9 cellular contexts compared by ENCODE assay signal in the genomic region with DNA sequence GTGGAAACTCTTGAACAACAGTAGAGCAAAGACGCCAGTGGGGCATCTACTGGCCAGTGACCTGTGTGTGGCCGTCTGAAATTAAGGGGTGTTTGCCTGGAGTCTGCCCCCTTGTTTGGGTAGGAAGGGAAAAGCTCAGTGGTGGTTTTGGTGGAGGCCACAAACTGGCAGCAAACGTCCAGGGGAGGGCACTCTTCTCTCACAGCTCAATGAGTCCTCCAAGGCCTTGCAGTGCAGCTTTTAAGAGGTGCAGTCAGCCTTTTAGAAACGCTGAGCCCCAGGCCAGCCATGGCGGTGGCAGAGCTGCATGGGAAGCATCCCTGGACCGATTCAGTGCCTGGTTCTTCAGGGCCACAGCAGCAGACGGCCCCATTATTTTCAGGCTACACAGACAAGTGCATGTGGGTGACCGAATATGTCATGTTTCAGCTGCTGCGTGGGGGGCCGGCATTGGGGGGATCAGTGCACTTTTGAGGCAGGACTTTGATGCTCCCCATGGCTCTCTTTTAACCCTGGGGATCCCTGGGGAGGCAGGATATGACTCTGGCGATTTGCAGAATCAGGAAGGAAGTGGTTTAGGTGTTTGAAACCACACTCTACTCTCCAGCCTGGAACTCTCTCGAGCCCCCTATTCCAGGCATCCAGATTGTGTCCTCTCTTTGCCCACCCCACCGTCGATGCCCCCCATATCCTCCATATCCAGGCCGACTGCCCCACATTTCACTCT.
DNase-seq lines count a peak whose midpoint lies in the region; ATAC-seq and TF ChIP-seq lines count a peak whose summit lies in the region.
"Had no signal": no experiment of that assay in that cellular context is flagged by ENCODE, and none has a peak within 500 bp of the region (broad histone marks: within the 10 kb centered on the region; RNA-seq: fewer than 3 reads in every experiment).

No MANE protein-coding gene starts in this region.

- intact Hi-C loops in thyroid gland (cut with DNase I) (loop anchor here (5.0 kb wide), 2 partner anchors 933 to 988 kb away; no protein-coding TSS in a partner anchor), posterior vena cava (cut with DNase I) (no loop called here)

- H3K4me3 ChIP-seq in astrocyte of the cerebellum (ENCODE audit: low read depth, low read length) (no peak overlapping the region), thyroid gland (replicated peaks in 1 of 3) (no peak overlapping the region)

- no peak overlapping the region for H3K27ac ChIP-seq in thyroid gland

- no peak overlapping the region for H3K4me3 Mint-ChIP-seq in effector memory CD8-positive, alpha-beta T cell
- H3K4me3 Mint-ChIP-seq: T-helper 1 cell treated with Interleukin-12 subunit alpha and Interleukin-12 subunit beta and Interleukin-4 antibody, amounts not matched to agents 30 μg/mL and 1 μg/mL, for 36 hours had no signal

- no peak for TF ChIP-seq POLR2A in thyroid gland (IDR thresholded peaks at IDR 0.05)

- H3K4me1 Mint-ChIP-seq in effector memory CD8-positive, alpha-beta T cell (ENCODE audit: low read depth in 2 of 2) = no peaks in the 10 kb centered on the region

- no peaks in the 10 kb centered on the region for H3K4me1 ChIP-seq in thyroid gland

- H3K27me3 Mint-ChIP-seq in effector memory CD8-positive, alpha-beta T cell = peaks cover 24 to 36% of the 10 kb centered on the region in 2 donors

- ATAC-seq in effector memory CD8-positive, alpha-beta T cell (replicated peaks) = no peak

- no peak overlapping the region for H3K27ac Mint-ChIP-seq in effector memory CD8-positive, alpha-beta T cell
- H3K27ac Mint-ChIP-seq: T-helper 1 cell treated with Interleukin-12 subunit alpha and Interleukin-12 subunit beta and Interleukin-4 antibody, amounts not matched to agents 30 μg/mL and 1 μg/mL, for 36 hours had no signal

- H3K9me3 ChIP-seq in thyroid gland = no peaks in the 10 kb centered on the region

- no peaks in the 10 kb centered on the region for H3K9me3 Mint-ChIP-seq in effector memory CD8-positive, alpha-beta T cell
- H3K9me3 Mint-ChIP-seq: T-helper 1 cell treated with Interleukin-12 subunit alpha and Interleukin-12 subunit beta and Interleukin-4 antibody, amounts not matched to agents 30 μg/mL and 1 μg/mL, for 36 hours had no signal

- no peaks in the 10 kb centered on the region for H3K36me3 Mint-ChIP-seq in effector memory CD8-positive, alpha-beta T cell (ENCODE audit: insufficient read depth)

- DNase-seq in NCI-H1694 (lab: John Stamatoyannopoulos, UW) (peak; percentile 67), astrocyte of the cerebellum (ENCODE audit: low read depth) (peak; percentile 61), inferior parietal cortex (ENCODE audit: extremely low spot score) (peak; percentile 84), thyroid gland (peak; percentile 73 to 81), posterior vena cava (ENCODE audit: low spot score) (no peak)
- DNase-seq in effector memory CD8-positive, alpha-beta T cell = no peak
- no peak for DNase-seq in activated T-cell treated with anti-CD3 and anti-CD28 coated beads, Interleukin-2, amount 50 U/mL, for 1 hour

- TF ChIP-seq CTCF in GM12874 (IDR thresholded peaks at IDR 0.05; ENCODE audit: insufficient read depth, low read depth, low read length) = peak; percentile 53
- peak; percentile 80 for TF ChIP-seq CTCF in astrocyte of the cerebellum (IDR thresholded peaks at IDR 0.05; ENCODE audit: low read depth, low read length, missing control alignments)
- peak; percentile 38 to 85 (median 75) for TF ChIP-seq CTCF in thyroid gland (IDR thresholded peaks at IDR 0.05)

- H3K36me3 ChIP-seq in thyroid gland = no peaks in the 10 kb centered on the region

- 50 to 57% methylated on average over 10 to 13 of the region's 15 CpGs for WGBS in thyroid gland, 2 donors

- no peaks in the 10 kb centered on the region for H3K27me3 ChIP-seq in thyroid gland

- in situ Hi-C loops in astrocyte of the cerebellum (cut with HindIII; ENCODE audit: low sequenced_read_pairs) = no loop called here

Comparison
In these comparisons a context has a peak if more than half of its experiments do, and no peak if none do; other contexts are left out.
1. DNase-seq: peak in NCI-H1694 (single experiment), astrocyte of the cerebellum (single experiment), inferior parietal cortex (single experiment) and thyroid gland (2 of 2); none in posterior vena cava (single experiment), effector memory CD8-positive, alpha-beta T cell (0 of 3) and activated T-cell treated with anti-CD3 and anti-CD28 coated beads, Interleukin-2, amount 50 U/mL, for 1 hour (single experiment).
2. Peak in every context shown above with its lines, with median percentiles within 50 percentile points of each other: CTCF ChIP-seq.